ENCODE assay signal across 16 cellular contexts in the genomic region with DNA sequence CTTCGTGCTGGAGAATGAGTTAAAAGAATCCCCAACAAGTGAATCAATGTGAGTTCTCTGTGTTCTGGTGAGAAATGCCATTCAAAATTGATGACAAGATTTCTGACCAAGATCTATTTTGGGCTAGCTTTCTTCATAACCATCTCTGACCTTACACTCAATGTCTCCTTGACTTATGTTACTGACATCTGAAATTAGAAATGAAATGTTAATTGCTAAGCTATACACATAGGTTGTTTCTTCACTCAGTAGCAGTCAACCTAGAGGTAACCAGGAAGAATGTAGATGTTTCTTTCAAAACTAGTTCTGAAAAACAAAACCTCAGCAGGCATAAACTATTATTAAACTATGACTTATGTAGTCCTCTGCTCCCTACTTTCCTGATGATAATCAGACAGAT.
DNase-seq lines count a peak whose midpoint lies in the region; ATAC-seq and TF ChIP-seq lines count a peak whose summit lies in the region.
"Had no signal": no experiment of that assay in that cellular context is flagged by ENCODE, and none has a peak within 500 bp of the region (broad histone marks: within the 10 kb centered on the region; RNA-seq: fewer than 3 reads in every experiment).

No MANE protein-coding gene starts in this region.

- intact Hi-C loops in tibial artery (cut with DNase I; ENCODE audit: low total_unique reads), result no loop called here

- no peaks in the 10 kb centered on the region for H3K9me3 Mint-ChIP-seq in WTC11
- H3K9me3 Mint-ChIP-seq: CD4-positive, alpha-beta T cell; H9 had no signal

- no peaks in the 10 kb centered on the region for H3K9me3 ChIP-seq in tibial artery

- H3K27ac ChIP-seq in tibial artery, result no peak overlapping the region

- no peak overlapping the region for H3K4me3 ChIP-seq in tibial artery

- no peaks in the 10 kb centered on the region for H3K36me3 ChIP-seq in tibial artery

- DNase-seq in WTC11 (ENCODE audit: low spot score) (no peak), NOMO-1 treated with dmso at 0.1 percent for 144 hours (lab: John Stamatoyannopoulos, UW; ENCODE audit: unreplicated experiment) (no peak), tibial artery (no peak)
- DNase-seq: C1 segment of cervical spinal cord; CD4-positive, alpha-beta T cell; DMS153; DMS79 treated with DMSO at 0.1 percent for 48 hours; EL; GOT3; H9 had no signal

- H3K4me1 ChIP-seq in tibial artery, result no peaks in the 10 kb centered on the region

- ATAC-seq in HG02678 (IDR thresholded peaks at IDR 0.05; ENCODE audit: unreplicated experiment) (peak; percentile 34), HG03432 (IDR thresholded peaks at IDR 0.05; ENCODE audit: unreplicated experiment) (peak; percentile 35), WTC11 (no peak), GM21723 (IDR thresholded peaks at IDR 0.05; ENCODE audit: unreplicated experiment) (no peak), HG02938 (IDR thresholded peaks at IDR 0.05; ENCODE audit: unreplicated experiment) (no peak)

- H3K27me3 ChIP-seq in tibial artery, result no peaks in the 10 kb centered on the region

- 0 out of 2 replicates have a peak, but pooled peaks cover under 1% of the 10 kb centered on the region for H3K4me1 Mint-ChIP-seq in WTC11
- H3K4me1 Mint-ChIP-seq: B cell, IgD-negative memory B cell had no signal

- CTCF ChIA-PET in WTC11 (lab: Charles Lee), result no interaction called here

- 0 out of 2 replicates have a peak overlapping the region, but pooled peaks have one; percentile 61 for H3K27ac Mint-ChIP-seq in WTC11
- H3K27ac Mint-ChIP-seq: B cell; CD4-positive, alpha-beta T cell; H9; IgD-negative memory B cell had no signal

- H3K27me3 Mint-ChIP-seq in WTC11 (ENCODE audit: low read depth), result no peaks in the 10 kb centered on the region
- H3K27me3 Mint-ChIP-seq: B cell; CD4-positive, alpha-beta T cell; IgD-negative memory B cell had no signal

- TF ChIP-seq CTCF in WTC11 (IDR thresholded peaks at IDR 0.05), result no peak
- no peak for TF ChIP-seq CTCF in tibial artery (IDR thresholded peaks at IDR 0.05)

- no peaks in the 10 kb centered on the region for H3K36me3 Mint-ChIP-seq in WTC11
- H3K36me3 Mint-ChIP-seq: IgD-negative memory B cell had no signal

- POLR2A ChIA-PET in WTC11 (lab: Charles Lee), result no interaction called here

- H3K4me3 Mint-ChIP-seq in WTC11, result no peak overlapping the region
- H3K4me3 Mint-ChIP-seq: B cell; CD4-positive, alpha-beta T cell; H9; IgD-negative memory B cell had no signal

TF ChIP-seq in WTC11, 78 proteins besides CTCF, POLR2A, EP300 and RAD21:
- TF ChIP-seq AFF4 (CRISPR knock-in tag; IDR thresholded peaks at IDR 0.05; ENCODE audit: borderline replicate concordance) (no peak), ZNF512 (CRISPR knock-in tag; IDR thresholded peaks at IDR 0.05; ENCODE audit: borderline replicate concordance) (no peak), HMGA2 (CRISPR knock-in tag; IDR thresholded peaks at IDR 0.05) (no peak), ZNF232 (CRISPR knock-in tag; IDR thresholded peaks at IDR 0.05) (no peak), ZNF281 (CRISPR knock-in tag; IDR thresholded peaks at IDR 0.05) (no peak), ETV6 (CRISPR knock-in tag; IDR thresholded peaks at IDR 0.05) (no peak), FOXP1 (CRISPR knock-in tag; IDR thresholded peaks at IDR 0.05; ENCODE audit: borderline replicate concordance) (no peak), ATF6 (CRISPR knock-in tag; IDR thresholded peaks at IDR 0.05) (no peak), ATF1 (CRISPR knock-in tag; IDR thresholded peaks at IDR 0.05) (no peak), SMAD3 (CRISPR knock-in tag; IDR thresholded peaks at IDR 0.05; ENCODE audit: borderline replicate concordance) (no peak)

Comparison
In these comparisons a context has a peak if more than half of its experiments do, and no peak if none do; other contexts are left out.
1. ATAC-seq: peak in HG02678 (single experiment) and HG03432 (single experiment); none in WTC11 (single experiment), GM21723 (single experiment) and HG02938 (single experiment).